Comparison of ENCODE assay signal across 9 cellular contexts in genomic region chr14:49559979-49560768, GRCh38.
"Had no signal": no experiment of that assay in that cellular context is flagged by ENCODE, and none has a peak within 500 bp of the region (broad histone marks: within the 10 kb centered on the region; RNA-seq: fewer than 3 reads in every experiment).

No MANE protein-coding gene starts in this region.

- H3K4me1 ChIP-seq: HAP-1 had no signal

- FAIRE-seq: HTR-8/SVneo had no signal

- H3K27ac ChIP-seq: KMS-11 had no signal

- H3K9me3 ChIP-seq: HAP-1 had no signal

- H3K9ac ChIP-seq: KMS-11 had no signal

- ATAC-seq: GM23338, HCT116 had no signal

- H3K36me3 ChIP-seq: HAP-1 had no signal

- H3K4me2 ChIP-seq: GM23338, KMS-11 had no signal

- H2AFZ ChIP-seq: GM23338 had no signal

- H3K4me3 ChIP-seq: GM23338, HAP-1 had no signal

- DNase-seq: H7, IMR-90, Karpas-422, KBM-7 had no signal
